Comparison of ENCODE assay signal across 8 cellular contexts in the genomic region with DNA sequence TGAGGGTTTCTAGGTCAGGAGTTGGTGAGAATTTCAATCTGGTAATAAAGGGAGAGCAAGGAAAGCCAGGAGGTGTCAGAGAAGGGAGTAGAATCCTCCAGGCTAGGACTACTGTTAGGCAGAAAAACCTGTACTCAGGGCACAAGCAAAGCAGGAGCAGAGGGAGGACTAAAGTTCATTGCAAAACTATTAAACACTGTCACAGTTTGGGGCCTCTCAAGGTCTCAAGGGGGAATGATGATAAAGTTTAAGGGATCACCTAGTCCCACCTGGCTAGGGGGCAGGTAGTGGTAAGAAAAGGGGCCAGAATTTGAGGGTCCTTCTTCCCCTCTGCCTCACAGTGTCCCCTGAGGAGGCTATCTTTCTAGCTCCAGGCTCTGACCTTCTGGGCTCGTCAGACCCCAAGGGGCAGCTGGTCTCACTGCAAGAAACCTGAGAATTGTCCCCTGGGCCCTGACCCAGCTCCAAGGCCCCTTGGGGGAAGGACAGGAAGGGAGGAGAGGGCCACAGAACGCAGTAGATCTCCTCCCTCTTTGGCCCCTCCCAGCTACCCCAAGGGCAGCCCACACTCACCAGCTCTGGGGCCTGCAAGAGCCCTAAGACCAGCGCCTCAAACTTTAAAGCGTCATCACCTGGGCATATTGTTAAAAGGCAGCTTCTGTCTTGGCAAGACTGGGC. TPM values are rescaled to one million over a fixed set of nuclear protein-coding genes. Genes with fewer than 3 reads are reported as not detected.
DNase-seq lines count a peak whose midpoint lies in the region; ATAC-seq and TF ChIP-seq lines count a peak whose summit lies in the region.

No MANE protein-coding gene starts in this region.

- TF ChIP-seq CTCF in OCI-LY1 (IDR thresholded peaks at IDR 0.05; ENCODE audit: low read length) (no peak), ascending aorta (IDR thresholded peaks at IDR 0.05) (no peak)

- H2AFZ ChIP-seq in OCI-LY1 (ENCODE audit: low read length) = no peak overlapping the region

- H3K4me2 ChIP-seq in OCI-LY1 (ENCODE audit: low read length) = peak overlapping the region; percentile 80

- H3K9me3 ChIP-seq in OCI-LY1 (ENCODE audit: low read length) (no peaks in the 10 kb centered on the region), ascending aorta (no peaks in the 10 kb centered on the region), subcutaneous abdominal adipose tissue (ENCODE audit: control insufficient read depth in 5 of 5, low read length in 5 of 5) (no peaks in the 10 kb centered on the region)

- TF ChIP-seq POLR2A in GM18505 (IDR thresholded peaks at IDR 0.05; ENCODE audit: borderline replicate concordance, extremely low read depth, insufficient read depth, insufficient read length) = peak; percentile 58

- H3K9me2 ChIP-seq in OCI-LY1 (ENCODE audit: low read depth, low read length) = no peaks in the 10 kb centered on the region

- peak; percentile 63 for ATAC-seq in GM18505 (IDR thresholded peaks at IDR 0.05; ENCODE audit: unreplicated experiment)
- ATAC-seq in HG02588 (IDR thresholded peaks at IDR 0.05; ENCODE audit: unreplicated experiment) = peak; percentile 73
- peak; percentile 67 for ATAC-seq in left lobe of liver

- H3K36me3 ChIP-seq in OCI-LY1 (ENCODE audit: insufficient read depth, low read length) (peaks cover 56% of the 10 kb centered on the region; the same call in 1 of the 2 replicates), ascending aorta (no peaks in the 10 kb centered on the region), subcutaneous abdominal adipose tissue (ENCODE audit: control insufficient read depth in 5 of 5, insufficient read depth in 5 of 5, low read length in 5 of 5) (no peaks in the 10 kb centered on the region)

- peak overlapping the region; percentile 88 for H3K4me3 ChIP-seq in OCI-LY1 (ENCODE audit: low read depth, low read length, poor library complexity, severe bottlenecking)
- peak overlapping the region; percentile 71 to 73 for H3K4me3 ChIP-seq in ascending aorta
- peak overlapping the region; percentile 85 to 94 (median 86) for H3K4me3 ChIP-seq in subcutaneous abdominal adipose tissue (ENCODE audit: low read depth in 1 of 5, low read length in 5 of 5)

- H3K27me3 ChIP-seq in OCI-LY1 (ENCODE audit: insufficient read depth, low read length) (no peaks in the 10 kb centered on the region), ascending aorta (no peaks in the 10 kb centered on the region), subcutaneous abdominal adipose tissue (ENCODE audit: control insufficient read depth in 5 of 5, insufficient read depth in 4 of 5, low read length in 5 of 5) (peaks cover 0 to 1% (median 0%) of the 10 kb centered on the region in 5 donors)

- no peaks in the 10 kb centered on the region; the same call in 1 of the 2 replicates for H3F3A ChIP-seq in OCI-LY1 (ENCODE audit: insufficient read depth, low read length)

- peaks cover 57% of the 10 kb centered on the region for H3K79me2 ChIP-seq in OCI-LY1 (ENCODE audit: insufficient read depth, low read length)

- H3K27ac ChIP-seq in OCI-LY1 (ENCODE audit: low read depth, low read length, poor library complexity, severe bottlenecking) (peak overlapping the region; percentile 98), ascending aorta (peak overlapping the region; percentile 55 to 77), subcutaneous abdominal adipose tissue (ENCODE audit: low read depth, low read length) (peak overlapping the region; percentile 94)

- intact Hi-C loops in ascending aorta (cut with DNase I) = loop anchor here (1.0 to 5.0 kb wide), 2 partner anchors 15 to 96 kb away; no protein-coding TSS in a partner anchor

- DNase-seq in ascending aorta (ENCODE audit: low spot score in 2 of 2) = peak in 1 of 2 donors; percentile 72
- no peak for DNase-seq in left lobe of liver (ENCODE audit: low spot score)
- no peak for DNase-seq in retina
- no peak for DNase-seq in inferior parietal cortex (ENCODE audit: extremely low spot score)

- peak overlapping the region; percentile 84 for H3K9ac ChIP-seq in OCI-LY1 (ENCODE audit: low read length)
- H3K9ac ChIP-seq in subcutaneous abdominal adipose tissue (ENCODE audit: low read length in 5 of 5) = peak overlapping the region; percentile 88 to 95 (median 91)

- peaks cover 70% of the 10 kb centered on the region for H3K4me1 ChIP-seq in OCI-LY1 (ENCODE audit: insufficient read depth, low read length, severe bottlenecking)
- peaks cover 13 to 17% of the 10 kb centered on the region in 2 donors for H3K4me1 ChIP-seq in ascending aorta
- peaks cover 18 to 61% (median 52%) of the 10 kb centered on the region in 5 donors for H3K4me1 ChIP-seq in subcutaneous abdominal adipose tissue (ENCODE audit: control insufficient read depth in 5 of 5, insufficient read depth in 5 of 5, low read length in 5 of 5)

- H4K20me1 ChIP-seq in OCI-LY1 (ENCODE audit: insufficient read depth, low read length) = no peaks in the 10 kb centered on the region

RNA-seq across cellular contexts. Expression of gene CCDC69, which starts 1.0 kb away (rescaled TPM):
- 101 TPM for total RNA-seq in ascending aorta
- 29.2 TPM for total RNA-seq in left lobe of liver

RNA-seq across cellular contexts. Expression of gene GM2A, which starts 30.1 kb away (rescaled TPM):
- total RNA-seq in ascending aorta (15.0 TPM), left lobe of liver (13.2 TPM)
